Comparison of ENCODE assay signal across 14 cellular contexts in the genomic region with DNA sequence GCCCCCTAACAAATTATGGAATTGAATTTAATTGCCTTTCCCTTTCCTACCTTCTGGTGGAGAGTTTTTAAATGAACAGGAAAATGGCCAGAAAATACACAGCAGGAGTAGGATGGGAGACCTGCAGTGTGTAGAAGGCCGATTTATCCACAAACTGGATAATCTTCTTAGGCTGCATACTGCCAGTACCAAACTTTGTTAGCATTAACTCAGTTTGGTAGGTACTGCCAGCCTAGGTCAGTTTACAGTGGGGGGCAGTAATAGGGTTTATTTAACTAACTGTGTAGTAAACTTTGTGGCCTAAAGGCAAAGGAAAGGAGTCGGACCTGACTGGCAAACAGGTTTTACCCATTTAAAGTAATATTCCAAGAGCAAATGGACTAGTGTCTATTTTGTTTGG. TPM values are rescaled to one million over a fixed set of nuclear protein-coding genes. Genes with fewer than 3 reads are reported as not detected.
DNase-seq lines count a peak whose midpoint lies in the region; ATAC-seq, FAIRE-seq and TF ChIP-seq lines count a peak whose summit lies in the region.
"Had no signal": no experiment of that assay in that cellular context is flagged by ENCODE, and none has a peak within 500 bp of the region (broad histone marks: within the 10 kb centered on the region; RNA-seq: fewer than 3 reads in every experiment).

No MANE protein-coding gene starts in this region.

- H3K9me1 ChIP-seq in K562 (ENCODE audit: control insufficient read depth, insufficient read depth, low read length), result no peaks in the 10 kb centered on the region

- 49% methylated on average over 2 of the region's 2 CpGs for WGBS in K562 (ENCODE audit: insufficient coverage, low coverage, missing lambda C conversion rate)

- intact Hi-C loops in natural killer cell (cut with micrococcal nuclease) (loop anchor here (10.0 kb wide), 1 partner anchor 152 kb away; a partner anchor contains a TSS), OCI-LY7 (cut with micrococcal nuclease; ENCODE audit: unreplicated experiment) (no loop called here), K562 (cut with micrococcal nuclease) (no loop called here)

- no peaks in the 10 kb centered on the region for H3K27me3 Mint-ChIP-seq in natural killer cell treated with Interleukin-12 subunit alpha and Interleukin-12 subunit beta and Interleukin-15 and Interleukin-18, amount 100 ng/mL, for 72 hours
- no peaks in the 10 kb centered on the region for H3K27me3 Mint-ChIP-seq in natural killer cell (ENCODE audit: low read depth in 2 of 2)
- no peaks in the 10 kb centered on the region for H3K27me3 Mint-ChIP-seq in stimulated activated naive CD8-positive, alpha-beta T cell treated with anti-CD3 and anti-CD28 coated beads, Interleukin-15, amount 100 ng/mL, for 72 hours

- H3K36me3 ChIP-seq in OCI-LY7 (ENCODE audit: insufficient read depth, low read length) (peaks cover 47% of the 10 kb centered on the region), K562 (ENCODE audit: control insufficient read depth, insufficient read depth, low read length) (peaks cover 4% of the 10 kb centered on the region; the same call in 1 of the 3 replicates)
- H3K36me3 ChIP-seq: esophagus squamous epithelium, left lung had no signal

- BruUV-seq in OCI-LY7 (replicated peaks; lab: Mats Ljungman, UMichigan) (no TSS peak), K562 (replicated peaks; lab: Mats Ljungman, UMichigan) (no TSS peak)

- peaks cover 54% of the 10 kb centered on the region for H3K4me1 ChIP-seq in OCI-LY7 (ENCODE audit: insufficient read depth, low read length, poor library complexity, severe bottlenecking)
- peaks cover 6 to 8% of the 10 kb centered on the region in 2 experiments; a peak in 2 of 5 replicates for H3K4me1 ChIP-seq in K562 (replicated peaks in 1 of 2; ENCODE audit: control insufficient read depth in 2 of 2, insufficient read depth in 2 of 2, low read length in 2 of 2)

- DNase-seq in natural killer cell treated with Interleukin-12 subunit alpha and Interleukin-12 subunit beta and Interleukin-15 and Interleukin-18, amount 100 ng/mL, for 72 hours (ENCODE audit: low spot score), result no peak
- no peak for DNase-seq in natural killer cell
- DNase-seq in OCI-LY7 (ENCODE audit: low spot score), result no peak
- DNase-seq in K562 (ENCODE audit: extremely low read depth in 1 of 4, low spot score in 3 of 4), result no peak
- no peak for DNase-seq in stimulated activated naive CD8-positive, alpha-beta T cell treated with anti-CD3 and anti-CD28 coated beads, Interleukin-15, amount 100 ng/mL, for 72 hours
- no peak for DNase-seq in NK-92 treated with Interleukin-12 subunit alpha and Interleukin-12 subunit beta, amount 100 ng/mL, for 24 hours (lab: John Stamatoyannopoulos, UW)
- no peak for DNase-seq in HuH-7 (ENCODE audit: low spot score)
- no peak for DNase-seq in EL
- DNase-seq: activated CD8-positive, alpha-beta memory T cell treated with anti-CD3 and anti-CD28 coated beads for 24 hours; DMS79 treated with DMSO at 0.1 percent for 48 hours; esophagus squamous epithelium; left lung; OCI-M1 had no signal

- H3K4me2 ChIP-seq in OCI-LY7 (ENCODE audit: low read length) (peak overlapping the region; percentile 74), K562 (ENCODE audit: insufficient read depth, low read length) (no peak overlapping the region)

- H3K27me3 ChIP-seq in K562 (ENCODE audit: control insufficient read depth in 2 of 2, insufficient read depth in 2 of 2, low read length in 2 of 2), result no peaks in the 10 kb centered on the region
- H3K27me3 ChIP-seq: esophagus squamous epithelium, left lung had no signal

- peaks cover 8% of the 10 kb centered on the region for H3K36me3 Mint-ChIP-seq in natural killer cell treated with Interleukin-12 subunit alpha and Interleukin-12 subunit beta and Interleukin-15 and Interleukin-18, amount 100 ng/mL, for 72 hours
- no peaks in the 10 kb centered on the region for H3K36me3 Mint-ChIP-seq in natural killer cell

- peaks cover 34 to 64% of the 10 kb centered on the region in 2 donors for H3K4me1 Mint-ChIP-seq in natural killer cell treated with Interleukin-12 subunit alpha and Interleukin-12 subunit beta and Interleukin-15 and Interleukin-18, amount 100 ng/mL, for 72 hours (ENCODE audit: low read depth in 2 of 2)
- H3K4me1 Mint-ChIP-seq in natural killer cell, result peaks cover 61 to 62% of the 10 kb centered on the region in 2 donors
- H3K4me1 Mint-ChIP-seq in stimulated activated naive CD8-positive, alpha-beta T cell treated with anti-CD3 and anti-CD28 coated beads, Interleukin-15, amount 100 ng/mL, for 72 hours, result peaks cover 72% of the 10 kb centered on the region

- H3K27ac Mint-ChIP-seq in natural killer cell treated with Interleukin-12 subunit alpha and Interleukin-12 subunit beta and Interleukin-15 and Interleukin-18, amount 100 ng/mL, for 72 hours, result peak overlapping the region in 1 of 2 donors; percentile 61
- peak overlapping the region in 1 of 2 donors; percentile 23 for H3K27ac Mint-ChIP-seq in natural killer cell
- peak overlapping the region; percentile 32 to 52 for H3K27ac Mint-ChIP-seq in stimulated activated naive CD8-positive, alpha-beta T cell treated with anti-CD3 and anti-CD28 coated beads, Interleukin-15, amount 100 ng/mL, for 72 hours

- peak overlapping the region; percentile 54 for H3K27ac ChIP-seq in OCI-LY7 (ENCODE audit: low read depth, low read length, poor library complexity, severe bottlenecking)
- H3K27ac ChIP-seq in K562 (ENCODE audit: extremely low read depth, low read depth, low read length), result peak overlapping the region; percentile 26; the same call in 1 of the 3 replicates
- H3K27ac ChIP-seq: coronary artery, esophagus squamous epithelium, left lung had no signal

- no peak for FAIRE-seq in K562 (lab: Jason Lieb, UNC)

- H3K4me3 ChIP-seq in OCI-LY7 (ENCODE audit: low read depth, low read length, poor library complexity, severe bottlenecking) (peak overlapping the region; percentile 58), K562 (no peak overlapping the region)
- H3K4me3 ChIP-seq: coronary artery, esophagus squamous epithelium, left lung had no signal

- POLR2A ChIA-PET in OCI-LY7 (lab: Charles Lee), result interaction anchor here (0.6 to 1.9 kb wide), 4 partner anchors 14 to 93 kb away, joined by 3 to 5 read pairs (median 3); no protein-coding TSS in a partner anchor
- POLR2A ChIA-PET in K562 (lab: Yijun Ruan, JAX), result interaction anchor here (1.1 kb wide), 1 partner anchor 13 kb away, joined by 3 read pairs; no protein-coding TSS in a partner anchor

- H3K9me3 Mint-ChIP-seq in natural killer cell treated with Interleukin-12 subunit alpha and Interleukin-12 subunit beta and Interleukin-15 and Interleukin-18, amount 100 ng/mL, for 72 hours, result no peaks in the 10 kb centered on the region
- no peaks in the 10 kb centered on the region for H3K9me3 Mint-ChIP-seq in natural killer cell
- H3K9me3 Mint-ChIP-seq in stimulated activated naive CD8-positive, alpha-beta T cell treated with anti-CD3 and anti-CD28 coated beads, Interleukin-15, amount 100 ng/mL, for 72 hours, result no peaks in the 10 kb centered on the region

- H3K4me3 Mint-ChIP-seq in natural killer cell treated with Interleukin-12 subunit alpha and Interleukin-12 subunit beta and Interleukin-15 and Interleukin-18, amount 100 ng/mL, for 72 hours, result peak overlapping the region; percentile 17
- H3K4me3 Mint-ChIP-seq in natural killer cell, result no peak overlapping the region
- H3K4me3 Mint-ChIP-seq in stimulated activated naive CD8-positive, alpha-beta T cell treated with anti-CD3 and anti-CD28 coated beads, Interleukin-15, amount 100 ng/mL, for 72 hours, result peak overlapping the region; percentile 76 to 78

- no peak for TF ChIP-seq RAD21 in K562 (CRISPR knock-in tag; conservative IDR thresholded peaks at IDR 0.05 in 1 of 2, IDR thresholded peaks at IDR 0.05 in 1 of 2)

- H3K9me3 ChIP-seq in OCI-LY7 (ENCODE audit: low read length) (no peaks in the 10 kb centered on the region), K562 (replicated peaks; ENCODE audit: control insufficient read depth, insufficient read depth, low read depth, low read length) (no peaks in the 10 kb centered on the region)
- H3K9me3 ChIP-seq: esophagus squamous epithelium, left lung had no signal

- no peak for TF ChIP-seq EP300 in K562 (IDR thresholded peaks at IDR 0.05; ENCODE audit: low read length)

- H3K79me2 ChIP-seq in OCI-LY7 (ENCODE audit: insufficient read depth, low read depth, low read length), result peaks cover 97% of the 10 kb centered on the region
- H3K79me2 ChIP-seq in K562 (ENCODE audit: control insufficient read depth, insufficient read depth, low read length), result peaks cover 93% of the 10 kb centered on the region

- in situ Hi-C loops in K562 (cut with MboI), result loop anchor here (10.0 kb wide), 1 partner anchor 118 kb away; no protein-coding TSS in a partner anchor

- TF ChIP-seq POLR2A in K562 (conservative IDR thresholded peaks at IDR 0.05), result no peak

- CTCF ChIA-PET in OCI-LY7 (lab: Charles Lee; ENCODE audit: unreplicated experiment), result no interaction called here
- CTCF ChIA-PET in K562 (lab: Yijun Ruan, JAX; ENCODE audit: low intra/inter-chr PET ratio), result no interaction called here

- no peak overlapping the region for H3K9ac ChIP-seq in K562 (ENCODE audit: insufficient read depth in 1 of 2, low read depth in 2 of 2, low read length in 2 of 2)

- no peaks in the 10 kb centered on the region for H3K9me2 ChIP-seq in OCI-LY7 (ENCODE audit: insufficient read depth, low read length)

- TF ChIP-seq CTCF in natural killer cell (IDR thresholded peaks at IDR 0.05), result no peak
- TF ChIP-seq CTCF in OCI-LY7 (conservative IDR thresholded peaks at IDR 0.05; ENCODE audit: low read length), result no peak
- no peak for TF ChIP-seq CTCF in K562 (IDR thresholded peaks at IDR 0.05 in 2 of 3, conservative IDR thresholded peaks at IDR 0.05 in 1 of 3; ENCODE audit: insufficient read depth in 2 of 3, low read depth in 1 of 3, low read length in 3 of 3)

- H2AFZ ChIP-seq in OCI-LY7 (ENCODE audit: low read length) (no peak overlapping the region), K562 (ENCODE audit: low read depth, low read length) (no peak overlapping the region)

- no peak for ATAC-seq in natural killer cell treated with Interleukin-12 subunit alpha and Interleukin-12 subunit beta and Interleukin-15 and Interleukin-18, amount 100 ng/mL, for 72 hours
- ATAC-seq in natural killer cell (no peak), K562 (no peak)
- ATAC-seq in stimulated activated naive CD8-positive, alpha-beta T cell treated with anti-CD3 and anti-CD28 coated beads, Interleukin-15, amount 100 ng/mL, for 72 hours, result no peak
- ATAC-seq: left lung had no signal

- H4K20me1 ChIP-seq in OCI-LY7 (ENCODE audit: insufficient read depth, low read length), result peaks cover 33% of the 10 kb centered on the region
- H4K20me1 ChIP-seq in K562 (replicated peaks; ENCODE audit: control insufficient read depth, insufficient read depth, low read length), result no peaks in the 10 kb centered on the region; the same call in 1 of the 2 replicates

RNA-seq across cellular contexts. Expression of a gene that starts 4.6 kb away (rescaled TPM):
- 10 to 100 TPM; 63.6 to 66.6 TPM for total RNA-seq in natural killer cell treated with Interleukin-12 subunit alpha and Interleukin-12 subunit beta and Interleukin-15 and Interleukin-18, amount 100 ng/mL, for 72 hours
- total RNA-seq in natural killer cell (10 to 100 TPM; 44.3 to 63.3 (median 57.8) TPM), OCI-LY7 (2022) (75.6 and 86.5 TPM in 2 replicates), K562 (2014; rRNA removed) (12.1 and 12.4 TPM in 2 replicates), K562 (2014; rRNA removed; fragmentation: Illumina TruSeq; extraction: Trizol) (16.1 and 19.6 TPM in 2 replicates), K562 (2015; rRNA removed; fragmentation: Illumina TruSeq; extraction: Trizol) (17.1 and 17.2 TPM in 2 replicates), K562 (2021) (15.3 and 17.0 TPM in 2 replicates)
- total RNA-seq in OCI-LY7 (2014; rRNA removed; shearing (Covaris generic)), result 45.4 and 50.5 TPM in 2 replicates
- total RNA-seq in K562 (2011; cell fraction: chromatin; rRNA removed; ENCODE audit: low replicate concordance), result 42.2 and 88.7 TPM in 2 replicates
- total RNA-seq in K562 (2011; cell fraction: nucleolus; rRNA removed), result 19.5 and 23.2 TPM in 2 replicates
- total RNA-seq in K562 (2011; cell fraction: nucleoplasm; rRNA removed), result 36.6 and 49.6 TPM in 2 replicates
- polyA plus RNA-seq in K562 (2011; rRNA removed) (24.3 and 24.7 TPM in 2 replicates), K562 (2014; fragmentation: Illumina TruSeq; extraction: Trizol) (12.5 and 14.4 TPM in 2 replicates), K562 (2014; fragmentation: Nextera tagmentation; extraction: Ambion mirVana) (1 to 10 TPM; 3.2 to 4.7 TPM), K562 (2014; rRNA removed) (11.6 and 12.2 TPM in 2 replicates)
- 11.6 and 17.3 TPM in 2 replicates for polyA plus RNA-seq in K562 (2011; cell fraction: cytosol; rRNA removed)
- 34.8 and 45.8 TPM in 2 replicates for polyA plus RNA-seq in K562 (2011; cell fraction: nucleus; rRNA removed)
- 9.0 and 14.7 TPM in 2 replicates for polyA plus RNA-seq in K562 (2012)
- 37.1 and 46.6 TPM in 2 replicates for polyA minus RNA-seq in K562 (2011; rRNA and poly(A)+ RNA removed)
- polyA minus RNA-seq in K562 (2011; cell fraction: cytosol; rRNA and poly(A)+ RNA removed), result 16.8 and 20.7 TPM in 2 replicates
- 13.1 and 32.8 TPM in 2 replicates for polyA minus RNA-seq in K562 (2011; cell fraction: nucleus; rRNA and poly(A)+ RNA removed)
